ENCODE assay signal across 8 cellular contexts in genomic region chr19:58154287-58154678, GRCh38.
DNase-seq lines count a peak whose midpoint lies in the region; ATAC-seq and TF ChIP-seq lines count a peak whose summit lies in the region.

No MANE protein-coding gene starts in this region.

- H3K4me3 ChIP-seq in GM12864 (ENCODE audit: low read depth, low read length) (peak overlapping the region; percentile 67), fibroblast of pulmonary artery (replicated peaks; ENCODE audit: low read depth, low read length) (peak overlapping the region; percentile 88)

- DNase-seq in GM12864 (ENCODE audit: low read depth) (no peak), T1000 (lab: John Stamatoyannopoulos, UW) (peak; percentile 56), fibroblast of pulmonary artery (ENCODE audit: low read depth) (peak; percentile 57), GDM1 (lab: John Stamatoyannopoulos, UW) (no peak), OCI-M2 (lab: John Stamatoyannopoulos, UW; ENCODE audit: unreplicated experiment) (no peak)
- no peak for DNase-seq in NK-92 treated with Interleukin-12 subunit alpha and Interleukin-12 subunit beta, amount 100 ng/mL, for 24 hours (lab: John Stamatoyannopoulos, UW)

- H3K27me3 Mint-ChIP-seq in nephron (ENCODE audit: low read depth) = no peaks in the 10 kb centered on the region

- peaks cover 9% of the 10 kb centered on the region for H3K4me1 Mint-ChIP-seq in nephron

- TF ChIP-seq CTCF in GM12864 (IDR thresholded peaks at IDR 0.05; ENCODE audit: low read depth, low read length, missing control alignments) (no peak), fibroblast of pulmonary artery (IDR thresholded peaks at IDR 0.05; ENCODE audit: low read length, missing control alignments) (no peak), nephron (IDR thresholded peaks at IDR 0.05; ENCODE audit: unreplicated experiment in 3 of 3) (no peak)

- peaks cover 42% of the 10 kb centered on the region for H3K36me3 Mint-ChIP-seq in nephron (ENCODE audit: low read depth)

- H3K9me3 Mint-ChIP-seq in nephron = peaks cover 51% of the 10 kb centered on the region

- ATAC-seq in HG03354 (IDR thresholded peaks at IDR 0.05; ENCODE audit: poor library complexity, severe bottlenecking, unreplicated experiment) = no peak

- peak overlapping the region; percentile 77 to 93 (median 90) for H3K27ac Mint-ChIP-seq in nephron

- peak overlapping the region; percentile 84 to 93 (median 91) for H3K4me3 Mint-ChIP-seq in nephron

Comparison
In these comparisons a context has a peak if more than half of its experiments do, and no peak if none do; other contexts are left out.
1. DNase-seq: peak in T1000 (single experiment) and fibroblast of pulmonary artery (single experiment); none in GM12864 (single experiment), GDM1 (single experiment), NK-92 treated with Interleukin-12 subunit alpha and Interleukin-12 subunit beta, amount 100 ng/mL, for 24 hours (single experiment) and OCI-M2 (single experiment).